In the genomic region with DNA sequence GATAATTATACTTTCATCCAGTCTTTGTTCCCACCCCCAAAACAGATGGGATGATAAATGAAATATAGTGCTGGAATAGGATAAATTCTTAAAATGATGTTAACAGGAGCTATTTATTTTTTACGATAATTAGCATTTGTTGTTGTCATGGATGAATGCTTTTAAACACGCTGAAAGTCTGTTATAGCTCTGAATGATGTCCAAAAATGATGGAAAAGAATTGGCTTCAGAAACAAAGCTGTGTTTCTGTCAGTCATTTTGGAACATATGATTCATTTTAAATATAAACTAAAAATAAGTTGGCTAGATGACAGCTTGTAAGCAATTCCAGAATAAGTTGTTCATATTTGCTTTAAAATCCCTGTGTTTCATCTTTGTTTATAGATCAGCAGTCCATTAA, we compare ENCODE assay signal across 20 cellular contexts.
DNase-seq lines count a peak whose midpoint lies in the region; ATAC-seq and TF ChIP-seq lines count a peak whose summit lies in the region.
"Had no signal": no experiment of that assay in that cellular context is flagged by ENCODE, and none has a peak within 500 bp of the region (broad histone marks: within the 10 kb centered on the region; RNA-seq: fewer than 3 reads in every experiment).

No MANE protein-coding gene starts in this region.

- TF ChIP-seq CTCF in esophagus squamous epithelium (IDR thresholded peaks at IDR 0.05) (no peak), dorsolateral prefrontal cortex (IDR thresholded peaks at IDR 0.05 in 54 of 56, conservative IDR thresholded peaks at IDR 0.05 in 2 of 56; ENCODE audit: low read depth in 1 of 56, partially characterized antibody in 56 of 56) (no peak)

- intact Hi-C loops in esophagus squamous epithelium (cut with DNase I) (no loop called here), dorsolateral prefrontal cortex (cut with DNase I) (no loop called here)

- H3K4me1 ChIP-seq in esophagus squamous epithelium: no peaks in the 10 kb centered on the region
- H3K4me1 ChIP-seq: BLaER1 treated with 17β-estradiol and CSF1 and Interleukin-3, amounts not matched to agents 10 nM and 100 nM; HAP-1 had no signal

- H3K36me3 ChIP-seq in esophagus squamous epithelium: no peaks in the 10 kb centered on the region
- H3K36me3 ChIP-seq: BLaER1 treated with 17β-estradiol and CSF1 and Interleukin-3, amounts not matched to agents 10 nM and 100 nM; HAP-1 had no signal

- H3K27ac ChIP-seq in esophagus squamous epithelium: no peak overlapping the region
- no peak overlapping the region for H3K27ac ChIP-seq in dorsolateral prefrontal cortex
- H3K27ac ChIP-seq: 22Rv1; BLaER1 treated with 17β-estradiol and CSF1 and Interleukin-3, amounts not matched to agents 10 nM and 100 nM had no signal

- H3K4me3 ChIP-seq in esophagus squamous epithelium (no peak overlapping the region), dorsolateral prefrontal cortex (no peak overlapping the region)
- H3K4me3 ChIP-seq: BLaER1 treated with 17β-estradiol and CSF1 and Interleukin-3, amounts not matched to agents 10 nM and 100 nM; GM23338; HAP-1 had no signal

- no peak for ATAC-seq in HG02588 (IDR thresholded peaks at IDR 0.05; ENCODE audit: unreplicated experiment)
- ATAC-seq: GM23338 had no signal

- DNase-seq in NCI-H1105 treated with DMSO at 0.1 percent for 48 hours (lab: John Stamatoyannopoulos, UW) (peak; percentile 55), NCI-H1105 (lab: John Stamatoyannopoulos, UW) (no peak), NCI-H446 (lab: John Stamatoyannopoulos, UW) (peak; percentile 49 to 67), cerebellar cortex (ENCODE audit: low spot score) (peak; percentile 62), NCI-H226 (no peak), esophagus squamous epithelium (lab: John Stamatoyannopoulos, UW) (no peak), dorsolateral prefrontal cortex (no peak)
- DNase-seq: BE2C; CD4-positive, alpha-beta T cell; CD8-positive, alpha-beta memory T cell; DMS 273 treated with DMSO at 0.1 percent for 48 hours; DMS79; EL; GF-D8; HFFc6 had no signal

- H3K9me3 ChIP-seq in esophagus squamous epithelium: no peaks in the 10 kb centered on the region
- H3K9me3 ChIP-seq: BE2C; BLaER1 treated with 17β-estradiol and CSF1 and Interleukin-3, amounts not matched to agents 10 nM and 100 nM; HAP-1 had no signal

- TF ChIP-seq POLR2A in esophagus squamous epithelium (IDR thresholded peaks at IDR 0.05): no peak

- 26 to 59% methylated on average over 2 of the region's 2 CpGs for WGBS in esophagus squamous epithelium, 2 donors

- no peaks in the 10 kb centered on the region for H3K27me3 ChIP-seq in esophagus squamous epithelium
- no peaks in the 10 kb centered on the region for H3K27me3 ChIP-seq in dorsolateral prefrontal cortex
- H3K27me3 ChIP-seq: BE2C; BLaER1 treated with 17β-estradiol and CSF1 and Interleukin-3, amounts not matched to agents 10 nM and 100 nM had no signal

Comparison
In these comparisons a context has a peak if more than half of its experiments do, and no peak if none do; other contexts are left out.
1. DNase-seq: peak in NCI-H1105 treated with DMSO at 0.1 percent for 48 hours (single experiment), NCI-H446 (2 of 2) and cerebellar cortex (single experiment); none in NCI-H1105 (single experiment), NCI-H226 (single experiment), esophagus squamous epithelium (single experiment) and dorsolateral prefrontal cortex (0 of 10).